14 cellular contexts compared by ENCODE assay signal in genomic region chr3:56764184-56764583, GRCh38.
"Had no signal": no experiment of that assay in that cellular context is flagged by ENCODE, and none has a peak within 500 bp of the region (broad histone marks: within the 10 kb centered on the region; RNA-seq: fewer than 3 reads in every experiment).

No MANE protein-coding gene starts in this region.

- H3K9me3 Mint-ChIP-seq: activated CD4-positive, alpha-beta memory T cell treated with anti-CD3 and anti-CD28 coated beads, Interleukin-2, amount 10 ng/mL, durations not matched to agents 7 days and 5 days; dendritic cell treated with granulocyte-macrophage colony-stimulating factor and Interleukin-4, amounts not matched to agents 40 ng/mL and 50 ng/mL, for 4 days had no signal

- H3K27me3 Mint-ChIP-seq: dendritic cell treated with granulocyte-macrophage colony-stimulating factor and Interleukin-4, amounts not matched to agents 40 ng/mL and 50 ng/mL, for 4 days had no signal

- H3K27ac Mint-ChIP-seq: activated CD4-positive, alpha-beta memory T cell treated with anti-CD3 and anti-CD28 coated beads, Interleukin-2, amount 10 ng/mL, durations not matched to agents 7 days and 5 days; dendritic cell treated with granulocyte-macrophage colony-stimulating factor and Interleukin-4, amounts not matched to agents 40 ng/mL and 50 ng/mL, for 4 days had no signal

- DNase-seq: activated CD4-positive, alpha-beta memory T cell treated with anti-CD3 and anti-CD28 coated beads, Interleukin-2, amount 10 ng/mL, durations not matched to agents 7 days and 5 days; activated effector memory CD4-positive, alpha-beta T cell treated with anti-CD3 and anti-CD28 coated beads, Interleukin-2, amount 50 U/mL, for 16 hours; effector memory CD4-positive, alpha-beta T cell; foreskin keratinocyte; glutamatergic neuron; hypothalamus; kidney glomerular epithelial cell; right lobe of liver; SW 1271; T-helper 9 cell; tibial artery; uterus had no signal

- ATAC-seq: activated CD4-positive, CD25-positive, alpha-beta regulatory T cell treated with anti-CD3 and anti-CD28 coated beads, Interleukin-2, amount 50 U/mL, for 24 hours; foreskin keratinocyte; right lobe of liver had no signal

- H3K4me3 Mint-ChIP-seq: activated CD4-positive, alpha-beta memory T cell treated with anti-CD3 and anti-CD28 coated beads, Interleukin-2, amount 10 ng/mL, durations not matched to agents 7 days and 5 days; dendritic cell treated with granulocyte-macrophage colony-stimulating factor and Interleukin-4, amounts not matched to agents 40 ng/mL and 50 ng/mL, for 4 days had no signal
